Comparison of ENCODE assay signal across 9 cellular contexts in the genomic region with DNA sequence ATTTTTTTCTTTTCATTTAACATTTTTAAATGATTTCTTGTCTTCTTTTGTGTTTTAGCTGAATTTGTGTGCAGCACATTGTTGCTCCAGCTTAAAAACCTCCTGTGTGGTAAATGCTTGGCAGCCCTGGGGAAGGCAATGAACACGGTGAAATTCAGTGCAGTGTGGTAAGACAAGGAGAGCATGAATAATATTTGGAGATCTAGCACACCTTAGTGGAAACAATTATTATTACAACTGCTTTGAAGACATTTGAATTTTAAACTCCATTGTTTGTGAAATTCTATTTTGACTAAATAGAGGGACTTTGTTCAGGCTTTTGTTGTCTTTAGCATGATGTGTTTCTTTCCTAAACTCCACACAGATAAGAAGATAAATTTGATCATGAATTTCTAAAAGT.
A peak's percentile ranks its signal among the peaks of the same experiment; 100 is the strongest.
DNase-seq lines count a peak whose midpoint lies in the region; ATAC-seq lines count a peak whose summit lies in the region.
"Had no signal": no experiment of that assay in that cellular context is flagged by ENCODE, and none has a peak within 500 bp of the region (broad histone marks: within the 10 kb centered on the region; RNA-seq: fewer than 3 reads in every experiment).

No MANE protein-coding gene starts in this region.

- DNase-seq in H7 (peak; percentile 17), NCI-H2227 treated with DMSO at 0.1 percent for 48 hours (lab: John Stamatoyannopoulos, UW) (peak; percentile 62), T47D (ENCODE audit: low read depth in 1 of 2, low spot score in 1 of 2) (peak; percentile 49 to 73), kidney tubule cell (ENCODE audit: low spot score) (peak; percentile 45), 8988T (no peak), cerebellar nuclear complex (lab: John Stamatoyannopoulos, UW) (no peak)

- in situ Hi-C loops in T47D (cut with HindIII; ENCODE audit: low pct_unique_long_range_greater_than_20kb, low sequenced_read_pairs) = no loop called here

- no peak for ATAC-seq in HG02840 (IDR thresholded peaks at IDR 0.05; ENCODE audit: low FRiP score, unreplicated experiment)
- no peak for ATAC-seq in GM19023 (IDR thresholded peaks at IDR 0.05; ENCODE audit: unreplicated experiment)

- H3K27me3 ChIP-seq in H7 (ENCODE audit: control insufficient read depth, insufficient read depth, low read length) = no peaks in the 10 kb centered on the region

- H3K36me3 ChIP-seq in H7 (replicated peaks; ENCODE audit: control insufficient read depth, insufficient read depth, low read length) = no peaks in the 10 kb centered on the region

- H3K4me3 ChIP-seq in H7 (ENCODE audit: insufficient read depth, low read depth, low read length) = no peak overlapping the region
- H3K4me3 ChIP-seq: lung had no signal

Comparison
In these comparisons a context has a peak if more than half of its experiments do, and no peak if none do; other contexts are left out.
1. DNase-seq: peak in H7 (single experiment), NCI-H2227 treated with DMSO at 0.1 percent for 48 hours (single experiment), T47D (2 of 2) and kidney tubule cell (single experiment); none in 8988T (single experiment) and cerebellar nuclear complex (0 of 2).